12 cellular contexts compared by ENCODE assay signal in genomic region chr1:206737729-206738222, GRCh38. TPM values are rescaled to one million over a fixed set of nuclear protein-coding genes. Genes with fewer than 3 reads are reported as not detected.
DNase-seq lines count a peak whose midpoint lies in the region; ATAC-seq and TF ChIP-seq lines count a peak whose summit lies in the region.
"Had no signal": no experiment of that assay in that cellular context is flagged by ENCODE, and none has a peak within 500 bp of the region (broad histone marks: within the 10 kb centered on the region; RNA-seq: fewer than 3 reads in every experiment).

No MANE protein-coding gene starts in this region.

- peak in 1 of 5 donors; percentile 35 for DNase-seq in CD8-positive, alpha-beta memory T cell
- no peak for DNase-seq in activated naive CD8-positive, alpha-beta T cell treated with anti-CD3 and anti-CD28 coated beads for 36 hours
- peak in 1 of 9 donors; percentile 42 for DNase-seq in naive thymus-derived CD4-positive, alpha-beta T cell
- DNase-seq in NCI-H1417 treated with DMSO at 0.1 percent for 48 hours (lab: John Stamatoyannopoulos, UW), result no peak
- DNase-seq: COR-L47, NCI-H187 had no signal

- peak overlapping the region; percentile 71 for H3K27ac ChIP-seq in CD8-positive, alpha-beta memory T cell (ENCODE audit: low read depth, low read length)
- no peak overlapping the region for H3K27ac ChIP-seq in naive thymus-derived CD4-positive, alpha-beta T cell (ENCODE audit: low read depth, low read length)
- H3K27ac ChIP-seq: WERI-Rb-1 had no signal

- peak overlapping the region; percentile 62 for H3K9ac ChIP-seq in Loucy (ENCODE audit: low read depth, low read length, poor library complexity, severe bottlenecking)

- no peaks in the 10 kb centered on the region for H3K27me3 ChIP-seq in CD8-positive, alpha-beta memory T cell (ENCODE audit: insufficient read depth, low read length, poor library complexity, severe bottlenecking)
- no peaks in the 10 kb centered on the region for H3K27me3 ChIP-seq in Loucy (ENCODE audit: insufficient read depth, low read length, poor library complexity, severe bottlenecking)
- H3K27me3 ChIP-seq in naive thymus-derived CD4-positive, alpha-beta T cell (ENCODE audit: control insufficient read depth in 2 of 2, insufficient read depth in 2 of 2, low read length in 2 of 2), result no peaks in the 10 kb centered on the region
- H3K27me3 ChIP-seq: adrenal gland had no signal

- peaks cover 69 to 85% (median 77%) of the 10 kb centered on the region in 3 donors for H3K4me1 Mint-ChIP-seq in CD8-positive, alpha-beta memory T cell
- peaks cover 79% of the 10 kb centered on the region for H3K4me1 Mint-ChIP-seq in activated naive CD8-positive, alpha-beta T cell treated with anti-CD3 and anti-CD28 coated beads for 36 hours
- H3K4me1 Mint-ChIP-seq in naive thymus-derived CD4-positive, alpha-beta T cell, result peaks cover 51 to 78% (median 61%) of the 10 kb centered on the region in 7 donors

- H3K27me3 Mint-ChIP-seq in CD8-positive, alpha-beta memory T cell, result no peaks in the 10 kb centered on the region
- H3K27me3 Mint-ChIP-seq in activated naive CD8-positive, alpha-beta T cell treated with anti-CD3 and anti-CD28 coated beads for 36 hours, result no peaks in the 10 kb centered on the region
- no peaks in the 10 kb centered on the region for H3K27me3 Mint-ChIP-seq in naive thymus-derived CD4-positive, alpha-beta T cell

- CTCF ChIA-PET in CD8-positive, alpha-beta memory T cell (lab: Charles Lee), result interaction anchor here (0.9 to 9.8 kb wide), 5 partner anchors 12 to 196 kb away, joined by 3 to 232 read pairs (median 3); no protein-coding TSS in a partner anchor
- CTCF ChIA-PET in naive thymus-derived CD4-positive, alpha-beta T cell (lab: Charles Lee), result interaction anchor here (0.6 to 9.3 kb wide), 8 partner anchors 18 to 983 kb away, joined by 3 to 329 read pairs (median 6); partner anchors contain the start of gene IL19

- no peaks in the 10 kb centered on the region for H3K9me3 ChIP-seq in CD8-positive, alpha-beta memory T cell (ENCODE audit: low read length)
- no peaks in the 10 kb centered on the region for H3K9me3 ChIP-seq in Loucy (ENCODE audit: insufficient read depth, low read depth, low read length)
- H3K9me3 ChIP-seq in naive thymus-derived CD4-positive, alpha-beta T cell (ENCODE audit: control insufficient read depth in 2 of 3, low read length in 3 of 3), result no peaks in the 10 kb centered on the region
- H3K9me3 ChIP-seq: adrenal gland had no signal

- no peaks in the 10 kb centered on the region for H3K9me3 Mint-ChIP-seq in CD8-positive, alpha-beta memory T cell
- H3K9me3 Mint-ChIP-seq in activated naive CD8-positive, alpha-beta T cell treated with anti-CD3 and anti-CD28 coated beads for 36 hours, result no peaks in the 10 kb centered on the region
- H3K9me3 Mint-ChIP-seq in naive thymus-derived CD4-positive, alpha-beta T cell, result no peaks in the 10 kb centered on the region

- peak overlapping the region; percentile 86 to 98 (median 92) for H3K27ac Mint-ChIP-seq in CD8-positive, alpha-beta memory T cell
- H3K27ac Mint-ChIP-seq in activated naive CD8-positive, alpha-beta T cell treated with anti-CD3 and anti-CD28 coated beads for 36 hours, result peak overlapping the region; percentile 57
- H3K27ac Mint-ChIP-seq in naive thymus-derived CD4-positive, alpha-beta T cell, result peak overlapping the region; percentile 73 to 94 (median 89)

- no peaks in the 10 kb centered on the region for H3K36me3 ChIP-seq in CD8-positive, alpha-beta memory T cell (ENCODE audit: insufficient read depth, low read length)
- H3K36me3 ChIP-seq in Loucy (ENCODE audit: insufficient read depth, low read length), result peaks cover 23% of the 10 kb centered on the region; the same call in 1 of the 2 replicates
- peaks cover 0 to 5% (median 3%) of the 10 kb centered on the region in 3 experiments for H3K36me3 ChIP-seq in naive thymus-derived CD4-positive, alpha-beta T cell (ENCODE audit: control insufficient read depth in 2 of 3, insufficient read depth in 3 of 3, low read length in 3 of 3)

- POLR2A ChIA-PET in CD8-positive, alpha-beta memory T cell (lab: Charles Lee), result interaction anchor here (1.3 kb wide), 1 partner anchor 65 kb away, joined by 6 read pairs; no protein-coding TSS in a partner anchor
- POLR2A ChIA-PET in naive thymus-derived CD4-positive, alpha-beta T cell (lab: Charles Lee), result interaction anchor here (0.6 to 10.0 kb wide), 9 partner anchors 19 to 193 kb away, joined by 3 to 148 read pairs (median 4); partner anchors contain the start of gene FCMR

- H4K20me1 ChIP-seq in Loucy (ENCODE audit: insufficient read depth, low read length, poor library complexity, severe bottlenecking), result no peaks in the 10 kb centered on the region

- H3F3A ChIP-seq in Loucy (ENCODE audit: low read depth), result peaks cover 5% of the 10 kb centered on the region; the same call in 1 of the 2 replicates

- H3K4me2 ChIP-seq in Loucy (ENCODE audit: low read depth, low read length, poor library complexity, severe bottlenecking), result peak overlapping the region; percentile 5

- peaks cover 68% of the 10 kb centered on the region for H3K4me1 ChIP-seq in CD8-positive, alpha-beta memory T cell (ENCODE audit: insufficient read depth, low read length)
- H3K4me1 ChIP-seq in Loucy (ENCODE audit: insufficient read depth, low read length, poor library complexity, severe bottlenecking), result peaks cover 66% of the 10 kb centered on the region
- H3K4me1 ChIP-seq in naive thymus-derived CD4-positive, alpha-beta T cell (ENCODE audit: control insufficient read depth in 2 of 2, insufficient read depth in 2 of 2, low read length in 2 of 2), result peaks cover 56 to 59% of the 10 kb centered on the region in 2 donors

- no peak for TF ChIP-seq CTCF in Loucy (conservative IDR thresholded peaks at IDR 0.05; ENCODE audit: low read length)

- intact Hi-C loops in naive thymus-derived CD4-positive, alpha-beta T cell (cut with micrococcal nuclease), result loop anchor here in 1 of 2 donors (5.0 kb wide), 1 partner anchor 340 kb away; no protein-coding TSS in a partner anchor

- peaks cover 4 to 24% (median 4%) of the 10 kb centered on the region in 3 donors for H3K36me3 Mint-ChIP-seq in CD8-positive, alpha-beta memory T cell
- H3K36me3 Mint-ChIP-seq in activated naive CD8-positive, alpha-beta T cell treated with anti-CD3 and anti-CD28 coated beads for 36 hours, result peaks cover 10% of the 10 kb centered on the region
- peaks cover 0 to 21% (median 3%) of the 10 kb centered on the region in 5 donors for H3K36me3 Mint-ChIP-seq in naive thymus-derived CD4-positive, alpha-beta T cell

- no peak overlapping the region for H2AFZ ChIP-seq in Loucy (ENCODE audit: low read length)

- peak overlapping the region; percentile 23 for H3K4me3 ChIP-seq in CD8-positive, alpha-beta memory T cell (ENCODE audit: low read length)
- H3K4me3 ChIP-seq in Loucy (ENCODE audit: low read length, poor library complexity, severe bottlenecking), result no peak overlapping the region
- no peak overlapping the region for H3K4me3 ChIP-seq in naive thymus-derived CD4-positive, alpha-beta T cell (ENCODE audit: low read length)
- H3K4me3 ChIP-seq: adrenal gland had no signal

- peak overlapping the region; percentile 0 to 79 (median 65) for H3K4me3 Mint-ChIP-seq in CD8-positive, alpha-beta memory T cell
- no peak overlapping the region for H3K4me3 Mint-ChIP-seq in activated naive CD8-positive, alpha-beta T cell treated with anti-CD3 and anti-CD28 coated beads for 36 hours
- H3K4me3 Mint-ChIP-seq in naive thymus-derived CD4-positive, alpha-beta T cell, result peak overlapping the region in 6 of 10 donors; percentile 2 to 63 (median 32)

- peak; percentile 45 for ATAC-seq in naive thymus-derived CD4-positive, alpha-beta T cell
- ATAC-seq in HG03432 (IDR thresholded peaks at IDR 0.05; ENCODE audit: unreplicated experiment) (no peak), HG02885 (IDR thresholded peaks at IDR 0.05; ENCODE audit: poor library complexity, unreplicated experiment) (no peak), HG03139 (IDR thresholded peaks at IDR 0.05; ENCODE audit: unreplicated experiment) (no peak)

- H3K9me2 ChIP-seq in Loucy (replicated peaks; ENCODE audit: low read depth, low read length), result no peaks in the 10 kb centered on the region

- no peaks in the 10 kb centered on the region for H3K79me2 ChIP-seq in Loucy (ENCODE audit: insufficient read depth, low read length)

RNA-seq across cellular contexts. Expression of gene IL19, which starts 32.8 kb away (rescaled TPM):
- total RNA-seq in CD8-positive, alpha-beta memory T cell, result not detected
- polyA plus RNA-seq in CD8-positive, alpha-beta memory T cell, result not detected
- total RNA-seq in activated naive CD8-positive, alpha-beta T cell treated with anti-CD3 and anti-CD28 coated beads for 36 hours, result not detected
- not detected for total RNA-seq in naive thymus-derived CD4-positive, alpha-beta T cell
- polyA plus RNA-seq in naive thymus-derived CD4-positive, alpha-beta T cell, result not detected
- total RNA-seq: adrenal gland had no signal
- polyA plus RNA-seq: adrenal gland had no signal

RNA-seq across cellular contexts. Expression of gene IL10, which starts 34.5 kb away (rescaled TPM):
- total RNA-seq in CD8-positive, alpha-beta memory T cell, result 1 to 10 TPM; 7.6 TPM
- 0.33 TPM for polyA plus RNA-seq in CD8-positive, alpha-beta memory T cell
- not detected for total RNA-seq in activated naive CD8-positive, alpha-beta T cell treated with anti-CD3 and anti-CD28 coated beads for 36 hours
- total RNA-seq in naive thymus-derived CD4-positive, alpha-beta T cell, result 1 to 10 TPM in 2 of 5 experiments, under 1 TPM in 2, not detected in 1; 0.19 to 2.7 (median 0.69) TPM
- not detected for polyA plus RNA-seq in naive thymus-derived CD4-positive, alpha-beta T cell

RNA-seq across cellular contexts. Expression of gene MAPKAPK2, which starts 53.1 kb away (rescaled TPM):
- 10 to 100 TPM; 78.4 to 79.1 TPM for total RNA-seq in CD8-positive, alpha-beta memory T cell
- 5.0 TPM for polyA plus RNA-seq in CD8-positive, alpha-beta memory T cell
- total RNA-seq in activated naive CD8-positive, alpha-beta T cell treated with anti-CD3 and anti-CD28 coated beads for 36 hours, result 10 to 100 TPM; 53.5 to 57.8 TPM
- total RNA-seq in naive thymus-derived CD4-positive, alpha-beta T cell, result 100 to 1,000 TPM in 1 of 5 experiments, 10 to 100 TPM in 4; 49.6 to 123 (median 80.5) TPM
- 1 to 10 TPM; 1.4 to 2.0 TPM for polyA plus RNA-seq in naive thymus-derived CD4-positive, alpha-beta T cell
